Comparison of ENCODE assay signal across 12 cellular contexts in the genomic region with DNA sequence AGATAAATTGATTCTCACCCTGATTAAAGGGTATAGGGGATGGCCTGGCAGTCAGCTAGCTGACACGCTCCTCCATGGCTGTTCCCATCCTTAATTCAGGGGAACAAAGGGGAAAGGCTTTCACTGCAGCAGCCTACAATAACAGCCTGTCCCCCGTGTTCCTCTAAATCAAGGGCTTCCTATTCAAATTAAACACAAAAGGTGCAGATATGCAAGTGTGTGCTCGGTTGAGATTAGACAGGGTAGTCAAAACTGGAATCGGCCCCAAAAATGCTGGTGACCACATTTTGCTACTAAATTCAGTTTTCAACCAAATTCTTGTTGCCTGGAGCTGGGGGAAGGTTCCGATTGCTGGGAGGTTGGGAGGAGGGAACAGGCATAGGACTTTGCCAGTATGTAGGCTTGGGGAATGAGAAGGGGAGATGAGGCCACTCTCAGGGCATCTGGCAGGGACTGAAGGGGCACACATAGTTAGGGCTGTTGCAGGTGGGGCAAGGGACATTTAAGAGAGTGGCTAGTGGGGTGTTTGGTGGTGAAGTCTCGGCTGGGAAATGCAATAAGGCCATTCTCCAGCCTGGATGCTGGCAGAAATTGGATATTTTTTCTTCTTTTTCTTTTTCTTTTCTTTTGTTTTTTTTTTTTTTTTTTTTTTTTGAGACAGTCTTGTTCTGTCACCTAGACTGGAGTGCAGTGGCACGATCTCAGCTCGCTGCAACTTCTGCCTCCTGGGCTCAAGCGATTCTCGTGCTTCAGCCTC. TPM values are rescaled to one million over a fixed set of nuclear protein-coding genes. Genes with fewer than 3 reads are reported as not detected.
DNase-seq lines count a peak whose midpoint lies in the region; ATAC-seq and TF ChIP-seq lines count a peak whose summit lies in the region.
"Had no signal": no experiment of that assay in that cellular context is flagged by ENCODE, and none has a peak within 500 bp of the region (broad histone marks: within the 10 kb centered on the region; RNA-seq: fewer than 3 reads in every experiment).

No MANE protein-coding gene starts in this region.

- H3K36me3 ChIP-seq in esophagus squamous epithelium, result no peaks in the 10 kb centered on the region

- CTCF ChIA-PET in activated CD4-positive, alpha-beta memory T cell treated with anti-CD3 and anti-CD28 coated beads, Interleukin-2, amount 10 ng/mL, durations not matched to agents 7 days and 5 days (lab: Charles Lee), result interaction anchor here (1.4 to 6.9 kb wide), 2 partner anchors 29 to 69 kb away, joined by 4 to 49 read pairs; no protein-coding TSS in a partner anchor
- CTCF ChIA-PET in activated CD4-positive, alpha-beta memory T cell treated with anti-CD3 and anti-CD28 coated beads for 36 hours (lab: Charles Lee), result interaction anchor here (0.6 to 6.2 kb wide), 5 partner anchors 35 to 227 kb away, joined by 3 to 74 read pairs (median 3); no protein-coding TSS in a partner anchor

- no peaks in the 10 kb centered on the region for H3K9me3 ChIP-seq in esophagus squamous epithelium

- TF ChIP-seq POLR2A in esophagus squamous epithelium (IDR thresholded peaks at IDR 0.05), result no peak

- H3K4me3 ChIP-seq in esophagus squamous epithelium, result no peak overlapping the region

- ATAC-seq in HG02759 (IDR thresholded peaks at IDR 0.05; ENCODE audit: unreplicated experiment) (peak; percentile 24), HG03520 (IDR thresholded peaks at IDR 0.05; ENCODE audit: unreplicated experiment) (peak; percentile 21)

- TF ChIP-seq CTCF in esophagus squamous epithelium (IDR thresholded peaks at IDR 0.05), result no peak

- intact Hi-C loops in activated CD4-positive, alpha-beta memory T cell treated with anti-CD3 and anti-CD28 coated beads for 36 hours (cut with micrococcal nuclease), result loop anchor here (5.0 kb wide), 2 partner anchors 40 to 65 kb away; no protein-coding TSS in a partner anchor
- intact Hi-C loops in esophagus squamous epithelium (cut with DNase I), result no loop called here

- H3K4me1 ChIP-seq in esophagus squamous epithelium, result peaks cover 0 to 8% (median 3%) of the 10 kb centered on the region in 3 donors

- 86 to 90% methylated on average over 10 of the region's 10 CpGs for WGBS in esophagus squamous epithelium, 2 donors

- no peaks in the 10 kb centered on the region for H3K9me3 Mint-ChIP-seq in activated CD4-positive, alpha-beta memory T cell treated with anti-CD3 and anti-CD28 coated beads, Interleukin-2, amount 10 ng/mL, durations not matched to agents 7 days and 5 days
- no peaks in the 10 kb centered on the region for H3K9me3 Mint-ChIP-seq in activated CD4-positive, alpha-beta memory T cell treated with anti-CD3 and anti-CD28 coated beads for 36 hours

- H3K36me3 Mint-ChIP-seq in activated CD4-positive, alpha-beta memory T cell treated with anti-CD3 and anti-CD28 coated beads, Interleukin-2, amount 10 ng/mL, durations not matched to agents 7 days and 5 days (ENCODE audit: low read depth), result no peaks in the 10 kb centered on the region
- no peaks in the 10 kb centered on the region for H3K36me3 Mint-ChIP-seq in activated CD4-positive, alpha-beta memory T cell treated with anti-CD3 and anti-CD28 coated beads for 36 hours

- H3K27me3 ChIP-seq in esophagus squamous epithelium, result no peaks in the 10 kb centered on the region

- POLR2A ChIA-PET in activated CD4-positive, alpha-beta memory T cell treated with anti-CD3 and anti-CD28 coated beads, Interleukin-2, amount 10 ng/mL, durations not matched to agents 7 days and 5 days (lab: Charles Lee), result interaction anchor here (1.2 kb wide), 1 partner anchor 34 kb away, joined by 3 read pairs; no protein-coding TSS in a partner anchor
- POLR2A ChIA-PET in activated CD4-positive, alpha-beta memory T cell treated with anti-CD3 and anti-CD28 coated beads for 36 hours (lab: Charles Lee), result no interaction called here

- peak overlapping the region; percentile 7 for H3K27ac Mint-ChIP-seq in activated CD4-positive, alpha-beta memory T cell treated with anti-CD3 and anti-CD28 coated beads, Interleukin-2, amount 10 ng/mL, durations not matched to agents 7 days and 5 days
- no peak overlapping the region for H3K27ac Mint-ChIP-seq in activated CD4-positive, alpha-beta memory T cell treated with anti-CD3 and anti-CD28 coated beads for 36 hours

- H3K27ac ChIP-seq in esophagus squamous epithelium, result no peak overlapping the region

- no peak overlapping the region for H3K4me3 Mint-ChIP-seq in activated CD4-positive, alpha-beta memory T cell treated with anti-CD3 and anti-CD28 coated beads, Interleukin-2, amount 10 ng/mL, durations not matched to agents 7 days and 5 days
- no peak overlapping the region for H3K4me3 Mint-ChIP-seq in activated CD4-positive, alpha-beta memory T cell treated with anti-CD3 and anti-CD28 coated beads for 36 hours

- DNase-seq in activated CD4-positive, alpha-beta memory T cell treated with anti-CD3 and anti-CD28 coated beads, Interleukin-2, amount 10 ng/mL, durations not matched to agents 7 days and 5 days, result no peak
- DNase-seq in activated CD4-positive, alpha-beta memory T cell treated with anti-CD3 and anti-CD28 coated beads for 36 hours, result no peak
- DNase-seq in NCI-H345 treated with DMSO at 0.1 percent for 48 hours (lab: John Stamatoyannopoulos, UW; ENCODE audit: unreplicated experiment), result no peak
- DNase-seq in NCI-H1436 (lab: John Stamatoyannopoulos, UW), result no peak
- no peak for DNase-seq in HK-2 (ENCODE audit: unreplicated experiment)
- no peak for DNase-seq in esophagus squamous epithelium (lab: John Stamatoyannopoulos, UW)
- DNase-seq: activated gamma-delta T cell treated with Interleukin-2 at 50 U/mL for 16 hours; glutamatergic neuron; midbrain; stimulated activated CD8-positive, alpha-beta memory T cell treated with anti-CD3 and anti-CD28 coated beads, Interleukin-4, amount 100 ng/mL, for 48 hours had no signal

- H3K27me3 Mint-ChIP-seq in activated CD4-positive, alpha-beta memory T cell treated with anti-CD3 and anti-CD28 coated beads, Interleukin-2, amount 10 ng/mL, durations not matched to agents 7 days and 5 days, result no peaks in the 10 kb centered on the region
- no peaks in the 10 kb centered on the region for H3K27me3 Mint-ChIP-seq in activated CD4-positive, alpha-beta memory T cell treated with anti-CD3 and anti-CD28 coated beads for 36 hours

- H3K4me1 Mint-ChIP-seq in activated CD4-positive, alpha-beta memory T cell treated with anti-CD3 and anti-CD28 coated beads, Interleukin-2, amount 10 ng/mL, durations not matched to agents 7 days and 5 days, result peaks cover 25% of the 10 kb centered on the region
- peaks cover 11% of the 10 kb centered on the region for H3K4me1 Mint-ChIP-seq in activated CD4-positive, alpha-beta memory T cell treated with anti-CD3 and anti-CD28 coated beads for 36 hours (ENCODE audit: low read depth)

RNA-seq across cellular contexts. Expression of a gene that starts 32.9 kb away (rescaled TPM):
- total RNA-seq in activated CD4-positive, alpha-beta memory T cell treated with anti-CD3 and anti-CD28 coated beads, Interleukin-2, amount 10 ng/mL, durations not matched to agents 7 days and 5 days, result 100 to 1,000 TPM; 257 to 273 TPM
- total RNA-seq in activated CD4-positive, alpha-beta memory T cell treated with anti-CD3 and anti-CD28 coated beads for 36 hours, result 100 to 1,000 TPM; 127 to 132 TPM
- total RNA-seq in esophagus squamous epithelium, result 100 to 1,000 TPM in 2 of 4 donors, 10 to 100 TPM in 2; 19.7 to 115 (median 69.6) TPM
